ENCODE assay signal across 9 cellular contexts in the genomic region with DNA sequence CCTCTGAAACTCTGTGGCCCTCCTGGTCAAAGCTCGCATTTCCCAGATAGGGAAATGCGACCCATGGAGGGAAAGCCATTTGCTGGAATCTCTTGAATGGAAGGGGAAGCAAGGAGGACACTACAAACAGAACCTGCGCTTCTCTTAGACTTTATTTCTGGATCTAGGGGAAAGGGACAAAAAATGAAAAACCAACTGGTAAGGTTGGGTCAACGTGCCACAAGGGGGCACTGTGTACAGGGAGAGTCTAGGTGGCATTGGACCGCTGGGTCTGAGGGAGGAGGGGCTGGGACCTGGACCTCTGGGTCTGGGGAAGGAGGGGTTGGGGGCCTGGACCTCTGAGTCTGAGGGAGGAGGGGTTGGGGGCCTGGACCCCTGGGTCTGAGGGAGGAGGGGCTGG. TPM values are rescaled to one million over a fixed set of nuclear protein-coding genes. Genes with fewer than 3 reads are reported as not detected.
DNase-seq lines count a peak whose midpoint lies in the region; ATAC-seq and TF ChIP-seq lines count a peak whose summit lies in the region.
"Had no signal": no experiment of that assay in that cellular context is flagged by ENCODE, and none has a peak within 500 bp of the region (broad histone marks: within the 10 kb centered on the region; RNA-seq: fewer than 3 reads in every experiment).

No MANE protein-coding gene starts in this region.

- ATAC-seq in RWPE2 (ENCODE audit: low read depth) (no peak), HG03095 (IDR thresholded peaks at IDR 0.05; ENCODE audit: unreplicated experiment) (no peak)

- no peaks in the 10 kb centered on the region for H3K9me3 ChIP-seq in RWPE2 (ENCODE audit: severe bottlenecking)

- peak; percentile 20 to 26 for DNase-seq in activated CD4-positive, alpha-beta T cell treated with anti-CD3 and anti-CD28 coated beads for 24 hours (ENCODE audit: low read depth in 2 of 2)
- DNase-seq in activated CD4-positive, alpha-beta T cell treated with anti-CD3 and anti-CD28 coated beads, Interleukin-2, amount 50 U/mL, for 1 hour, result no peak
- no peak for DNase-seq in RWPE2 (ENCODE audit: low spot score)
- DNase-seq in dermis microvascular lymphatic vessel endothelial cell (ENCODE audit: low read depth in 2 of 2), result peak; percentile 16 to 38
- peak; percentile 50 to 65 for DNase-seq in stimulated activated CD4-positive, alpha-beta T cell treated with anti-CD3 and anti-CD28 coated beads, Interleukin-2, amount 100 ng/mL, for 24 hours
- DNase-seq in NCI-H524 treated with DMSO at 0.1 percent for 48 hours (lab: John Stamatoyannopoulos, UW), result no peak
- no peak for DNase-seq in NCI-H1694 treated with DMSO at 0.1 percent for 48 hours (lab: John Stamatoyannopoulos, UW)
- DNase-seq: activated B cell treated with CpG ODN at 0.5 μM for 24 hours had no signal

- H3K27ac ChIP-seq in RWPE2 (ENCODE audit: poor library complexity, severe bottlenecking), result no peak overlapping the region

- H3K4me1 ChIP-seq in RWPE2 (ENCODE audit: insufficient read depth, poor library complexity, severe bottlenecking), result no peaks in the 10 kb centered on the region

- no peaks in the 10 kb centered on the region for H3K27me3 ChIP-seq in RWPE2 (ENCODE audit: insufficient read depth, poor library complexity, severe bottlenecking)

- H3K36me3 ChIP-seq in RWPE2 (ENCODE audit: low read depth), result no peaks in the 10 kb centered on the region

- no peak overlapping the region for H3K4me3 ChIP-seq in RWPE2 (ENCODE audit: severe bottlenecking)

- TF ChIP-seq CTCF in RWPE2 (IDR thresholded peaks at IDR 0.05; ENCODE audit: poor library complexity, severe bottlenecking), result peak; percentile 25

RNA-seq across cellular contexts. Expression of a gene that starts 5.0 kb away (rescaled TPM):
- not detected in 2 replicates for total RNA-seq in dermis microvascular lymphatic vessel endothelial cell

RNA-seq across cellular contexts. Expression of a gene that starts 33.0 kb away (rescaled TPM):
- total RNA-seq in dermis microvascular lymphatic vessel endothelial cell, result not detected in 2 replicates

RNA-seq across cellular contexts. Expression of a gene that starts 46.6 kb away (rescaled TPM):
- total RNA-seq in dermis microvascular lymphatic vessel endothelial cell, result not detected in 2 replicates
- total RNA-seq: activated B cell treated with CpG ODN at 0.5 μM for 24 hours had no signal

RNA-seq across cellular contexts. Expression of a gene that starts 51.5 kb away (rescaled TPM):
- not detected in 2 replicates for total RNA-seq in dermis microvascular lymphatic vessel endothelial cell
- total RNA-seq: activated B cell treated with CpG ODN at 0.5 μM for 24 hours had no signal

Comparison
In these comparisons a context has a peak if more than half of its experiments do, and no peak if none do; other contexts are left out.
1. DNase-seq: peak in activated CD4-positive, alpha-beta T cell treated with anti-CD3 and anti-CD28 coated beads for 24 hours (2 of 2), dermis microvascular lymphatic vessel endothelial cell (2 of 2) and stimulated activated CD4-positive, alpha-beta T cell treated with anti-CD3 and anti-CD28 coated beads, Interleukin-2, amount 100 ng/mL, for 24 hours (2 of 2); none in activated CD4-positive, alpha-beta T cell treated with anti-CD3 and anti-CD28 coated beads, Interleukin-2, amount 50 U/mL, for 1 hour (single experiment), RWPE2 (single experiment), NCI-H524 treated with DMSO at 0.1 percent for 48 hours (single experiment) and NCI-H1694 treated with DMSO at 0.1 percent for 48 hours (single experiment).